Comparison of ENCODE assay signal across 29 cellular contexts in the genomic region with DNA sequence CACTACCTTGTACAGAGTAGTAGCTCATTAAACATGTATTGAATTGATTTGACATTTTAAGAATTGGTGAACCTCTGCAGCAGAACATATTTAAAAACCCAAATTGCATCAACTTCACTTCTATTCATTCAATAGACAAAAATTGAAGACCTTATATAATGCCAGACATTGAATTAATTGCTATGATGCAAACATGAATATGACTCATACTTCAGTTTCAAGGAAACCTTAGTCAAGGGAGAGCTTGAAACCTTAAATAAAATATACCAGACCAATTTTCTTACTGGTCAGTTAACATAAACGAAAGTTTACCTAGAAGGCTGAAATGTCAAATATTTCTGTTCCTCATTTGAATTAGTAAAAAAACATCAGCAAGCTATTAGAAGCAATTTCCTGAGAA. TPM values are rescaled to one million over a fixed set of nuclear protein-coding genes. Genes with fewer than 3 reads are reported as not detected.
DNase-seq lines count a peak whose midpoint lies in the region; ATAC-seq and TF ChIP-seq lines count a peak whose summit lies in the region.
"Had no signal": no experiment of that assay in that cellular context is flagged by ENCODE, and none has a peak within 500 bp of the region (broad histone marks: within the 10 kb centered on the region; RNA-seq: fewer than 3 reads in every experiment).

No MANE protein-coding gene starts in this region.

- H4K20me1 ChIP-seq in PC-3 (ENCODE audit: low read length): no peaks in the 10 kb centered on the region
- H4K20me1 ChIP-seq: BLaER1 had no signal

- intact Hi-C loops in PC-3 (cut with micrococcal nuclease): loop anchor here (5.0 to 10.0 kb wide), 5 partner anchors 61 to 1404 kb away; no protein-coding TSS in a partner anchor
- intact Hi-C loops in lower lobe of right lung (cut with DNase I): no loop called here

- peaks cover 3% of the 10 kb centered on the region for H3K9me3 Mint-ChIP-seq in activated CD4-positive, alpha-beta memory T cell treated with anti-CD3 and anti-CD28 coated beads, Interleukin-2, amount 10 ng/mL, durations not matched to agents 7 days and 5 days

- H3K4me3 Mint-ChIP-seq in activated CD4-positive, alpha-beta memory T cell treated with anti-CD3 and anti-CD28 coated beads, Interleukin-2, amount 10 ng/mL, durations not matched to agents 7 days and 5 days: no peak overlapping the region
- H3K4me3 Mint-ChIP-seq: activated naive CD8-positive, alpha-beta T cell treated with anti-CD3 and anti-CD28 coated beads, Interleukin-2, amount 50 U/mL, for 24 hours; activated T-cell treated with anti-CD3 and anti-CD28 coated beads, Interleukin-2, amount 50 U/mL, for 72 hours; brain; natural killer cell; stimulated activated effector memory CD8-positive, alpha-beta T cell treated with anti-CD3 and anti-CD28 coated beads, Interleukin-12 subunit alpha, Interleukin-12 subunit beta, amount 100 ng/mL, for 72 hours had no signal

- TF ChIP-seq CTCF in PC-3 (conservative IDR thresholded peaks at IDR 0.05; ENCODE audit: low read depth, low read length): no peak
- no peak for TF ChIP-seq CTCF in choroid plexus epithelial cell (conservative IDR thresholded peaks at IDR 0.05; ENCODE audit: low read depth, low read length)
- no peak for TF ChIP-seq CTCF in lower lobe of right lung (IDR thresholded peaks at IDR 0.05)

- H3F3A ChIP-seq in PC-3 (ENCODE audit: low read length, unreplicated experiment): no peaks in the 10 kb centered on the region

- H3K9ac ChIP-seq in PC-3 (ENCODE audit: low read length): no peak overlapping the region
- H3K9ac ChIP-seq: BLaER1 had no signal

- H3K79me2 ChIP-seq in PC-3 (ENCODE audit: low read length): no peaks in the 10 kb centered on the region

- no peaks in the 10 kb centered on the region for H3K36me3 Mint-ChIP-seq in activated CD4-positive, alpha-beta memory T cell treated with anti-CD3 and anti-CD28 coated beads, Interleukin-2, amount 10 ng/mL, durations not matched to agents 7 days and 5 days (ENCODE audit: low read depth)
- H3K36me3 Mint-ChIP-seq: stimulated activated effector memory CD8-positive, alpha-beta T cell treated with anti-CD3 and anti-CD28 coated beads, Interleukin-12 subunit alpha, Interleukin-12 subunit beta, amount 100 ng/mL, for 72 hours had no signal

- no TSS peak for BruUV-seq in PC-3 (replicated peaks; lab: Mats Ljungman, UMichigan)

- CTCF ChIA-PET in PC-3 (lab: Charles Lee): no interaction called here
- CTCF ChIA-PET in activated CD4-positive, alpha-beta memory T cell treated with anti-CD3 and anti-CD28 coated beads, Interleukin-2, amount 10 ng/mL, durations not matched to agents 7 days and 5 days (lab: Charles Lee): no interaction called here

- H3K4me1 Mint-ChIP-seq in activated CD4-positive, alpha-beta memory T cell treated with anti-CD3 and anti-CD28 coated beads, Interleukin-2, amount 10 ng/mL, durations not matched to agents 7 days and 5 days: no peaks in the 10 kb centered on the region
- H3K4me1 Mint-ChIP-seq: activated naive CD8-positive, alpha-beta T cell treated with anti-CD3 and anti-CD28 coated beads, Interleukin-2, amount 50 U/mL, for 24 hours; natural killer cell; stimulated activated effector memory CD8-positive, alpha-beta T cell treated with anti-CD3 and anti-CD28 coated beads, Interleukin-12 subunit alpha, Interleukin-12 subunit beta, amount 100 ng/mL, for 72 hours had no signal

- H3K27me3 Mint-ChIP-seq in activated CD4-positive, alpha-beta memory T cell treated with anti-CD3 and anti-CD28 coated beads, Interleukin-2, amount 10 ng/mL, durations not matched to agents 7 days and 5 days: no peaks in the 10 kb centered on the region
- H3K27me3 Mint-ChIP-seq: activated naive CD8-positive, alpha-beta T cell treated with anti-CD3 and anti-CD28 coated beads, Interleukin-2, amount 50 U/mL, for 24 hours had no signal

- H3K4me3 ChIP-seq in PC-3 (ENCODE audit: low read length): no peak overlapping the region
- no peak overlapping the region for H3K4me3 ChIP-seq in choroid plexus epithelial cell (ENCODE audit: low read depth, low read length)
- H3K4me3 ChIP-seq in lower lobe of right lung: no peak overlapping the region
- H3K4me3 ChIP-seq: BLaER1, HAP-1, lung, mucosa of descending colon had no signal

- H2AFZ ChIP-seq in PC-3 (ENCODE audit: low read length): no peak overlapping the region

- H3K27ac ChIP-seq in PC-3 (ENCODE audit: low read length) (no peak overlapping the region), lower lobe of right lung (no peak overlapping the region)
- H3K27ac ChIP-seq: BLaER1, epithelial cell of prostate, HL-60 had no signal

- H3K36me3 ChIP-seq in PC-3 (ENCODE audit: low read depth, low read length): no peaks in the 10 kb centered on the region
- H3K36me3 ChIP-seq in lower lobe of right lung: no peaks in the 10 kb centered on the region
- H3K36me3 ChIP-seq: BLaER1, HAP-1 had no signal

- POLR2A ChIA-PET in PC-3 (lab: Charles Lee; ENCODE audit: unreplicated experiment): no interaction called here
- POLR2A ChIA-PET in activated CD4-positive, alpha-beta memory T cell treated with anti-CD3 and anti-CD28 coated beads, Interleukin-2, amount 10 ng/mL, durations not matched to agents 7 days and 5 days (lab: Charles Lee): no interaction called here

- H3K27me3 ChIP-seq in PC-3 (ENCODE audit: low read length) (no peaks in the 10 kb centered on the region), lower lobe of right lung (ENCODE audit: low read depth) (no peaks in the 10 kb centered on the region)
- H3K27me3 ChIP-seq: BLaER1 had no signal

- ATAC-seq in PC-3: no peak
- ATAC-seq in HG03095 (IDR thresholded peaks at IDR 0.05; ENCODE audit: unreplicated experiment): no peak
- ATAC-seq in lower lobe of right lung: no peak
- ATAC-seq in GM21423 (IDR thresholded peaks at IDR 0.05; ENCODE audit: unreplicated experiment): no peak
- ATAC-seq: activated naive CD8-positive, alpha-beta T cell treated with anti-CD3 and anti-CD28 coated beads, Interleukin-2, amount 50 U/mL, for 24 hours; activated T-cell treated with anti-CD3 and anti-CD28 coated beads, Interleukin-2, amount 50 U/mL, for 72 hours; mucosa of descending colon; natural killer cell; stimulated activated effector memory CD8-positive, alpha-beta T cell treated with anti-CD3 and anti-CD28 coated beads, Interleukin-12 subunit alpha, Interleukin-12 subunit beta, amount 100 ng/mL, for 72 hours had no signal

- H3K9me3 ChIP-seq in PC-3 (ENCODE audit: low read length): no peaks in the 10 kb centered on the region
- no peaks in the 10 kb centered on the region for H3K9me3 ChIP-seq in lower lobe of right lung
- H3K9me3 ChIP-seq: BLaER1, HAP-1, mucosa of descending colon had no signal

- no peak overlapping the region for H3K4me2 ChIP-seq in PC-3 (ENCODE audit: low read length)
- H3K4me2 ChIP-seq: BLaER1 had no signal

- peak; percentile 43 for DNase-seq in HCEC 1CT
- peak; percentile 24 for DNase-seq in PC-3
- peak; percentile 35 for DNase-seq in choroid plexus epithelial cell (ENCODE audit: low read depth)
- DNase-seq in kidney tubule cell (ENCODE audit: low spot score): peak; percentile 3
- DNase-seq in lower lobe of right lung: no peak
- DNase-seq in activated CD4-positive, alpha-beta memory T cell treated with anti-CD3 and anti-CD28 coated beads, Interleukin-2, amount 10 ng/mL, durations not matched to agents 7 days and 5 days: no peak
- DNase-seq: activated CD4-positive, CD25-positive, alpha-beta regulatory T cell; activated naive CD4-positive, alpha-beta T cell; activated naive CD8-positive, alpha-beta T cell treated with anti-CD3 and anti-CD28 coated beads, Interleukin-2, amount 50 U/mL, for 24 hours; activated T-cell treated with anti-CD3 and anti-CD28 coated beads, Interleukin-2, amount 50 U/mL, for 72 hours; DMS153; mucosa of descending colon; natural killer cell; NCI-H1417; NCI-H2029; NCI-H526 treated with DMSO at 0.1 percent for 48 hours; occipital lobe; trophoblast cell had no signal

- H3K27ac Mint-ChIP-seq in activated CD4-positive, alpha-beta memory T cell treated with anti-CD3 and anti-CD28 coated beads, Interleukin-2, amount 10 ng/mL, durations not matched to agents 7 days and 5 days: no peak overlapping the region
- H3K27ac Mint-ChIP-seq: activated naive CD8-positive, alpha-beta T cell treated with anti-CD3 and anti-CD28 coated beads, Interleukin-2, amount 50 U/mL, for 24 hours; activated T-cell treated with anti-CD3 and anti-CD28 coated beads, Interleukin-2, amount 50 U/mL, for 72 hours; brain; natural killer cell; stimulated activated effector memory CD8-positive, alpha-beta T cell treated with anti-CD3 and anti-CD28 coated beads, Interleukin-12 subunit alpha, Interleukin-12 subunit beta, amount 100 ng/mL, for 72 hours had no signal

- H3K4me1 ChIP-seq in PC-3 (ENCODE audit: insufficient read depth, low read length) (peaks cover 13% of the 10 kb centered on the region; the same call in 1 of the 2 replicates), lower lobe of right lung (no peaks in the 10 kb centered on the region)
- H3K4me1 ChIP-seq: BLaER1, HAP-1 had no signal

- no peaks in the 10 kb centered on the region for H3K9me2 ChIP-seq in PC-3 (replicated peaks; ENCODE audit: low read length)

RNA-seq across cellular contexts. Expression of a gene that starts 5.0 kb away (rescaled TPM):
- not detected in 2 replicates for total RNA-seq in PC-3 (2014; rRNA removed)
- 0.21 TPM for total RNA-seq in lower lobe of right lung
- not detected for total RNA-seq in activated CD4-positive, alpha-beta memory T cell treated with anti-CD3 and anti-CD28 coated beads, Interleukin-2, amount 10 ng/mL, durations not matched to agents 7 days and 5 days
- total RNA-seq: activated T-cell treated with anti-CD3 and anti-CD28 coated beads, Interleukin-2, amount 50 U/mL, for 72 hours; natural killer cell; RPMI7951; T-helper 1 cell treated with Interleukin-12 subunit alpha and Interleukin-12 subunit beta and Interleukin-4 antibody, amounts not matched to agents 30 ng/mL and 1 ng/mL, for 36 hours had no signal

Comparison
In these comparisons a context has a peak if more than half of its experiments do, and no peak if none do; other contexts are left out.
1. DNase-seq: peak in HCEC 1CT (single experiment), PC-3 (single experiment), choroid plexus epithelial cell (single experiment) and kidney tubule cell (single experiment); none in lower lobe of right lung (single experiment) and activated CD4-positive, alpha-beta memory T cell treated with anti-CD3 and anti-CD28 coated beads, Interleukin-2, amount 10 ng/mL, durations not matched to agents 7 days and 5 days (single experiment).